2 cellular contexts compared by ENCODE assay signal in the genomic region with DNA sequence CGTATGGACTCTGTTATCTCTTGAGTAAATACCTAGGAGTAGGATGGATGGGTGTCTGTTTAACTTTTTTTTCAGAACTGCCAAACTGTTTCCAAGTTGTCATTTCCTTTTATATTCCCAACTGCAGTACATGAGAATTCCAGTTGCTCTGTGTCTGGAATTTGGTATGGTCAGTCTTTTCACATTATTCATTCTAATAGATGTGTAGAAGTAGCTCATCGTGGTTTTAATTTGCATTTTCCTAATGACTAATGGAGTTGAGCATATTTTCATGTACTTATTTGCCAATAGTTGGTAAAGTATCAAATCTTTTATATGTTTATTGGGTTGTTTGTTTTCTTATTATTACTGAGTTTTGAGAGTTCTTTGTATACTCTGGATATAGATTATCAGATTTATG.
TF ChIP-seq lines count a peak whose summit lies in the region.

No MANE protein-coding gene starts in this region.

TF ChIP-seq in SK-N-SH, 30 proteins besides CTCF, POLR2A, EP300 and RAD21 (continued from another document):
- no peak for TF ChIP-seq FOXM1 (IDR thresholded peaks at IDR 0.05; ENCODE audit: low read depth)

TF ChIP-seq in SK-N-SH treated with all-trans-retinoic acid at 6 μM for 48 hours, 23 proteins besides CTCF, POLR2A, EP300 and RAD21:
- TF ChIP-seq TSHZ2 (CRISPR knock-in tag; IDR thresholded peaks at IDR 0.05): no peak
- TF ChIP-seq CSDC2 (CRISPR knock-in tag; IDR thresholded peaks at IDR 0.05): no peak
- no peak for TF ChIP-seq TCF4 (CRISPR knock-in tag; IDR thresholded peaks at IDR 0.05; ENCODE audit: borderline replicate concordance)
- TF ChIP-seq ZFP3 (CRISPR knock-in tag; IDR thresholded peaks at IDR 0.05): no peak
- TF ChIP-seq PPARA (CRISPR knock-in tag; IDR thresholded peaks at IDR 0.05; ENCODE audit: borderline replicate concordance): no peak
- TF ChIP-seq, protein P1, sequence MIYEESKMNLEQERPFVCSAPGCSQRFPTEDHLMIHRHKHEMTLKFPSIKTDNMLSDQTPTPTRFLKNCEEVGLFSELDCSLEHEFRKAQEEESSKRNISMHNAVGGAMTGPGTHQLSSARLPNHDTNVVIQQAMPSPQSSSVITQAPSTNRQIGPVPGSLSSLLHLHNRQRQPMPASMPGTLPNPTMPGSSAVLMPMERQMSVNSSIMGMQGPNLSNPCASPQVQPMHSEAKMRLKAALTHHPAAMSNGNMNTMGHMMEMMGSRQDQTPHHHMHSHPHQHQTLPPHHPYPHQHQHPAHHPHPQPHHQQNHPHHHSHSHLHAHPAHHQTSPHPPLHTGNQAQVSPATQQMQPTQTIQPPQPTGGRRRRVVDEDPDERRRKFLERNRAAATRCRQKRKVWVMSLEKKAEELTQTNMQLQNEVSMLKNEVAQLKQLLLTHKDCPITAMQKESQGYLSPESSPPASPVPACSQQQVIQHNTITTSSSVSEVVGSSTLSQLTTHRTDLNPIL (CRISPR knock-in tag; IDR thresholded peaks at IDR 0.05; ENCODE audit: low read depth): no peak
- TF ChIP-seq, protein P2, sequence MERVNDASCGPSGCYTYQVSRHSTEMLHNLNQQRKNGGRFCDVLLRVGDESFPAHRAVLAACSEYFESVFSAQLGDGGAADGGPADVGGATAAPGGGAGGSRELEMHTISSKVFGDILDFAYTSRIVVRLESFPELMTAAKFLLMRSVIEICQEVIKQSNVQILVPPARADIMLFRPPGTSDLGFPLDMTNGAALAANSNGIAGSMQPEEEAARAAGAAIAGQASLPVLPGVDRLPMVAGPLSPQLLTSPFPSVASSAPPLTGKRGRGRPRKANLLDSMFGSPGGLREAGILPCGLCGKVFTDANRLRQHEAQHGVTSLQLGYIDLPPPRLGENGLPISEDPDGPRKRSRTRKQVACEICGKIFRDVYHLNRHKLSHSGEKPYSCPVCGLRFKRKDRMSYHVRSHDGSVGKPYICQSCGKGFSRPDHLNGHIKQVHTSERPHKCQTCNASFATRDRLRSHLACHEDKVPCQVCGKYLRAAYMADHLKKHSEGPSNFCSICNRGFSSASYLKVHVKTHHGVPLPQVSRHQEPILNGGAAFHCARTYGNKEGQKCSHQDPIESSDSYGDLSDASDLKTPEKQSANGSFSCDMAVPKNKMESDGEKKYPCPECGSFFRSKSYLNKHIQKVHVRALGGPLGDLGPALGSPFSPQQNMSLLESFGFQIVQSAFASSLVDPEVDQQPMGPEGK (CRISPR knock-in tag; IDR thresholded peaks at IDR 0.05; ENCODE audit: borderline replicate concordance): no peak
- no peak for TF ChIP-seq ARNTL (CRISPR knock-in tag; IDR thresholded peaks at IDR 0.05; ENCODE audit: borderline replicate concordance, low read depth)
- no peak for TF ChIP-seq BACH2 (CRISPR knock-in tag; IDR thresholded peaks at IDR 0.05; ENCODE audit: borderline replicate concordance)
- no peak for TF ChIP-seq ZNF8 (CRISPR knock-in tag; IDR thresholded peaks at IDR 0.05)
- TF ChIP-seq, protein P3, sequence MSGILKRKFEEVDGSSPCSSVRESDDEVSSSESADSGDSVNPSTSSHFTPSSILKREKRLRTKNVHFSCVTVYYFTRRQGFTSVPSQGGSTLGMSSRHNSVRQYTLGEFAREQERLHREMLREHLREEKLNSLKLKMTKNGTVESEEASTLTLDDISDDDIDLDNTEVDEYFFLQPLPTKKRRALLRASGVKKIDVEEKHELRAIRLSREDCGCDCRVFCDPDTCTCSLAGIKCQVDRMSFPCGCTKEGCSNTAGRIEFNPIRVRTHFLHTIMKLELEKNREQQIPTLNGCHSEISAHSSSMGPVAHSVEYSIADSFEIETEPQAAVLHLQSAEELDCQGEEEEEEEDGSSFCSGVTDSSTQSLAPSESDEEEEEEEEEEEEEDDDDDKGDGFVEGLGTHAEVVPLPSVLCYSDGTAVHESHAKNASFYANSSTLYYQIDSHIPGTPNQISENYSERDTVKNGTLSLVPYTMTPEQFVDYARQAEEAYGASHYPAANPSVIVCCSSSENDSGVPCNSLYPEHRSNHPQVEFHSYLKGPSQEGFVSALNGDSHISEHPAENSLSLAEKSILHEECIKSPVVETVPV (CRISPR knock-in tag; IDR thresholded peaks at IDR 0.05): no peak
- no peak for TF ChIP-seq SNAI2 (CRISPR knock-in tag; IDR thresholded peaks at IDR 0.05)
- TF ChIP-seq ISL1 (CRISPR knock-in tag; IDR thresholded peaks at IDR 0.05): no peak
- no peak for TF ChIP-seq ZFP30 (CRISPR knock-in tag; IDR thresholded peaks at IDR 0.05)
- no peak for TF ChIP-seq ZNF70 (CRISPR knock-in tag; IDR thresholded peaks at IDR 0.05)
- no peak for TF ChIP-seq ZNF565 (CRISPR knock-in tag; conservative IDR thresholded peaks at IDR 0.05; ENCODE audit: low read depth)
- no peak for TF ChIP-seq TOX (CRISPR knock-in tag; IDR thresholded peaks at IDR 0.05; ENCODE audit: borderline replicate concordance)
